Comparison of ENCODE assay signal across 19 cellular contexts in the genomic region with DNA sequence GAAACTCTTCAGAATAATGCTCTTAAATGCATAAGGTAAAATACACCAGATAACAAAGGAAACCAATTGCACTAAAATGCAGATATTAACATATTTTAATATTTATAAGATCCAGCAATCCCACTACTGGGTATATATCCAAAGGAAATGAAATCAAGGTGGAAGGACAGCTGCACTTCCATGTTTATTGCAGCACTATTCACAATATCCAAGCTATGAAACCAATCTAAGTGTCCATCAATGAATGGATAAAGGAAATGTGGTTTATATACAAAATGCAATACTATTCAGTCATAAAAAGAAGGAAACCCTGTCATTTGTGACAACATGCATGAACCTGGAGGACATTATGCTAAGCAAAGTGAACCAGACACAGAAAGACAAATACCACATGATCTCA.
"Had no signal": no experiment of that assay in that cellular context is flagged by ENCODE, and none has a peak within 500 bp of the region (broad histone marks: within the 10 kb centered on the region; RNA-seq: fewer than 3 reads in every experiment).

No MANE protein-coding gene starts in this region.

- H3K27ac Mint-ChIP-seq: naive thymus-derived CD8-positive, alpha-beta T cell; neural progenitor cell; progenitor cell of endocrine pancreas had no signal

- H3K27ac ChIP-seq: colonic mucosa, foreskin keratinocyte, neural progenitor cell, pancreas, suprapubic skin, thyroid gland, vagina had no signal

- H3K9me3 Mint-ChIP-seq: naive thymus-derived CD8-positive, alpha-beta T cell had no signal

- H3K9ac ChIP-seq: neural progenitor cell had no signal

- H3K36me3 Mint-ChIP-seq: naive thymus-derived CD8-positive, alpha-beta T cell; neural progenitor cell had no signal

- ATAC-seq: left colon; naive thymus-derived CD8-positive, alpha-beta T cell; stimulated activated naive CD8-positive, alpha-beta T cell treated with anti-CD3 and anti-CD28 coated beads, Interleukin-15, Interleukin-2, amounts not matched to agents 100 U/mL and 50 U/mL, for 24 hours had no signal

- H3K36me3 ChIP-seq: colonic mucosa, neural progenitor cell, pancreas, suprapubic skin, thyroid gland, upper lobe of left lung, vagina had no signal

- H3K4me1 Mint-ChIP-seq: neural progenitor cell had no signal

- H3K4me3 Mint-ChIP-seq: naive thymus-derived CD8-positive, alpha-beta T cell; neural progenitor cell had no signal

- H3K27me3 ChIP-seq: colonic mucosa, foreskin keratinocyte, neural progenitor cell, pancreas, suprapubic skin, thyroid gland, upper lobe of left lung, vagina had no signal

- H3K4me3 ChIP-seq: colonic mucosa, neural progenitor cell, pancreas, smooth muscle cell, suprapubic skin, thyroid gland, upper lobe of left lung, vagina had no signal

- H2AFZ ChIP-seq: neural progenitor cell had no signal

- H3K4me2 ChIP-seq: neural progenitor cell, smooth muscle cell had no signal

- H3K9me3 ChIP-seq: colonic mucosa, pancreas, suprapubic skin, thyroid gland, upper lobe of left lung, vagina had no signal

- H3K27me3 Mint-ChIP-seq: progenitor cell of endocrine pancreas had no signal

- DNase-seq: colonic mucosa; dermis blood vessel endothelial cell; erythroblast; hippocampal formation; left colon; naive thymus-derived CD8-positive, alpha-beta T cell; nucleus accumbens; right cardiac atrium; stimulated activated CD4-positive, alpha-beta T cell treated with anti-CD3 and anti-CD28 coated beads, Interleukin-2, amount 100 ng/mL, for 48 hours; stimulated activated naive CD8-positive, alpha-beta T cell treated with anti-CD3 and anti-CD28 coated beads, Interleukin-15, Interleukin-2, amounts not matched to agents 100 U/mL and 50 U/mL, for 24 hours; thyroid gland had no signal

- H3K4me1 ChIP-seq: colonic mucosa, neural progenitor cell, suprapubic skin, thyroid gland, vagina had no signal
